In the genomic region with DNA sequence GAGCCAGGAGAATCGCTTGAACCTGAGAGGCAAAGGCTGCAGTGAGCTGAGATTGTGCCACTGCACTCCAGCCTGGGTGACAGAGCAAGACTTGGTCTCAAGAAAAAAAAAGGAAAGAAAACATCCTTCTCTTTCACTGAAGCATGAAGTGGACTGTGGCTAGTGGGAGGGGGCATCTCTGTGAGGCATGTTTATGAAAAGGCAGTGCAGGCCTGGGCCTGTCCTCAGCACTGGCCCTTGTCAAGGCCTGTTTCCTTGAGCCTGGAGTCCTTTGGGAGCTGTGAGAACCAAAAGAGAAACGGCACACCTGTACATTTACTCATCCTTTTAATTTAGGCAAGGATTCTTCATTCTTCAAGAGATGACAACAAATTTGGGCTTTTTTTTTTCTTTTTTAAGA, we compare ENCODE assay signal across 18 cellular contexts. TPM values are rescaled to one million over a fixed set of nuclear protein-coding genes. Genes with fewer than 3 reads are reported as not detected.
DNase-seq lines count a peak whose midpoint lies in the region; TF ChIP-seq lines count a peak whose summit lies in the region.
"Had no signal": no experiment of that assay in that cellular context is flagged by ENCODE, and none has a peak within 500 bp of the region (broad histone marks: within the 10 kb centered on the region; RNA-seq: fewer than 3 reads in every experiment).

No MANE protein-coding gene starts in this region.

- no peak overlapping the region for H3K27ac Mint-ChIP-seq in activated naive CD8-positive, alpha-beta T cell treated with anti-CD3 and anti-CD28 coated beads for 36 hours
- H3K27ac Mint-ChIP-seq: activated CD4-positive, alpha-beta T cell treated with anti-CD3 and anti-CD28 coated beads, Interleukin-2, amount 10 ng/mL, durations not matched to agents 24 days and 14 days; stimulated activated effector memory CD8-positive, alpha-beta T cell treated with anti-CD3 and anti-CD28 coated beads, Interleukin-12 subunit alpha, Interleukin-12 subunit beta, amount 100 ng/mL, for 72 hours had no signal

- no peaks in the 10 kb centered on the region for H3K9me3 Mint-ChIP-seq in activated naive CD8-positive, alpha-beta T cell treated with anti-CD3 and anti-CD28 coated beads for 36 hours
- H3K9me3 Mint-ChIP-seq: activated CD4-positive, alpha-beta T cell treated with anti-CD3 and anti-CD28 coated beads, Interleukin-2, amount 10 ng/mL, durations not matched to agents 24 days and 14 days; nephron; stimulated activated effector memory CD8-positive, alpha-beta T cell treated with anti-CD3 and anti-CD28 coated beads, Interleukin-12 subunit alpha, Interleukin-12 subunit beta, amount 100 ng/mL, for 72 hours had no signal

- H3K27ac ChIP-seq in RWPE1 = peak overlapping the region; percentile 48
- H3K27ac ChIP-seq: Peyer's patch had no signal

- H3K4me3 Mint-ChIP-seq in activated naive CD8-positive, alpha-beta T cell treated with anti-CD3 and anti-CD28 coated beads for 36 hours = no peak overlapping the region
- H3K4me3 Mint-ChIP-seq: activated CD4-positive, alpha-beta T cell treated with anti-CD3 and anti-CD28 coated beads, Interleukin-2, amount 10 ng/mL, durations not matched to agents 24 days and 14 days; nephron; stimulated activated effector memory CD8-positive, alpha-beta T cell treated with anti-CD3 and anti-CD28 coated beads, Interleukin-12 subunit alpha, Interleukin-12 subunit beta, amount 100 ng/mL, for 72 hours had no signal

- DNase-seq in NCI-H510A treated with DMSO at 0.1 percent for 48 hours (lab: John Stamatoyannopoulos, UW) (peak; percentile 32), NCI-H510A (lab: John Stamatoyannopoulos, UW) (no peak), RWPE1 (ENCODE audit: low spot score) (peak; percentile 82), kidney glomerular epithelial cell (lab: John Stamatoyannopoulos, UW) (peak; percentile 39), activated gamma-delta T cell treated with Interleukin-2 at 50 U/mL for 16 hours (no peak), T-helper 9 cell (no peak), RKO (ENCODE audit: low spot score) (no peak)
- DNase-seq in activated naive CD8-positive, alpha-beta T cell treated with anti-CD3 and anti-CD28 coated beads for 36 hours = no peak
- DNase-seq: activated CD4-positive, alpha-beta T cell treated with anti-CD3 and anti-CD28 coated beads, Interleukin-2, amount 10 ng/mL, durations not matched to agents 24 days and 14 days; anterior cingulate cortex; cerebellar nuclear complex; effector CD8-positive, alpha-beta T cell; islet precursor cell; Kasumi-1; NCI-H748 treated with DMSO at 0.1 percent for 48 hours; Peyer's patch had no signal

- peaks cover 4% of the 10 kb centered on the region for H3K27me3 Mint-ChIP-seq in activated naive CD8-positive, alpha-beta T cell treated with anti-CD3 and anti-CD28 coated beads for 36 hours

- no peak for TF ChIP-seq CTCF in RWPE1 (conservative IDR thresholded peaks at IDR 0.05; ENCODE audit: low read depth)

- CTCF ChIA-PET in RWPE1 (lab: Yijun Ruan, JAX) = no interaction called here

- POLR2A ChIA-PET in RWPE1 (lab: Yijun Ruan, JAX; ENCODE audit: low non-redundant PET) = no interaction called here

- no peaks in the 10 kb centered on the region for H3K4me1 Mint-ChIP-seq in activated naive CD8-positive, alpha-beta T cell treated with anti-CD3 and anti-CD28 coated beads for 36 hours
- H3K4me1 Mint-ChIP-seq: activated CD4-positive, alpha-beta T cell treated with anti-CD3 and anti-CD28 coated beads, Interleukin-2, amount 10 ng/mL, durations not matched to agents 24 days and 14 days; nephron; stimulated activated effector memory CD8-positive, alpha-beta T cell treated with anti-CD3 and anti-CD28 coated beads, Interleukin-12 subunit alpha, Interleukin-12 subunit beta, amount 100 ng/mL, for 72 hours had no signal

- no peaks in the 10 kb centered on the region for H3K36me3 Mint-ChIP-seq in activated naive CD8-positive, alpha-beta T cell treated with anti-CD3 and anti-CD28 coated beads for 36 hours
- H3K36me3 Mint-ChIP-seq: stimulated activated effector memory CD8-positive, alpha-beta T cell treated with anti-CD3 and anti-CD28 coated beads, Interleukin-12 subunit alpha, Interleukin-12 subunit beta, amount 100 ng/mL, for 72 hours had no signal

RNA-seq across cellular contexts. Expression of gene FUBP3, which starts 18.3 kb away (rescaled TPM):
- 10 to 100 TPM; 48.4 to 50.8 TPM for total RNA-seq in activated naive CD8-positive, alpha-beta T cell treated with anti-CD3 and anti-CD28 coated beads for 36 hours

Comparison
In these comparisons a context has a peak if more than half of its experiments do, and no peak if none do; other contexts are left out.
1. DNase-seq: peak in NCI-H510A treated with DMSO at 0.1 percent for 48 hours (single experiment), RWPE1 (single experiment) and kidney glomerular epithelial cell (single experiment); none in NCI-H510A (single experiment), activated gamma-delta T cell treated with Interleukin-2 at 50 U/mL for 16 hours (single experiment), T-helper 9 cell (single experiment), activated naive CD8-positive, alpha-beta T cell treated with anti-CD3 and anti-CD28 coated beads for 36 hours (single experiment) and RKO (single experiment).